In genomic region chr17:17993366-17993765, GRCh38 we compare ENCODE assay signal across 1 cellular context.
TF ChIP-seq lines count a peak whose summit lies in the region.

No MANE protein-coding gene starts in this region.

TF ChIP-seq in H1, 55 proteins besides CTCF, POLR2A, EP300 and RAD21:
- TF ChIP-seq SP4 (IDR thresholded peaks at IDR 0.05; ENCODE audit: low read length) (no peak), CREB1 (IDR thresholded peaks at IDR 0.05) (no peak), TEAD4 (IDR thresholded peaks at IDR 0.05; ENCODE audit: low read depth, low read length) (no peak), MAFK (IDR thresholded peaks at IDR 0.05; ENCODE audit: low read depth, low read length) (no peak), CEBPB (IDR thresholded peaks at IDR 0.05; ENCODE audit: low read depth, low read length) (no peak), MAX (IDR thresholded peaks at IDR 0.05) (no peak), ATF3 (IDR thresholded peaks at IDR 0.05; ENCODE audit: insufficient read depth, low read depth, low read length) (no peak)
TF ChIP-seq in H1: peak in this region for 0.
